In the genomic region with DNA sequence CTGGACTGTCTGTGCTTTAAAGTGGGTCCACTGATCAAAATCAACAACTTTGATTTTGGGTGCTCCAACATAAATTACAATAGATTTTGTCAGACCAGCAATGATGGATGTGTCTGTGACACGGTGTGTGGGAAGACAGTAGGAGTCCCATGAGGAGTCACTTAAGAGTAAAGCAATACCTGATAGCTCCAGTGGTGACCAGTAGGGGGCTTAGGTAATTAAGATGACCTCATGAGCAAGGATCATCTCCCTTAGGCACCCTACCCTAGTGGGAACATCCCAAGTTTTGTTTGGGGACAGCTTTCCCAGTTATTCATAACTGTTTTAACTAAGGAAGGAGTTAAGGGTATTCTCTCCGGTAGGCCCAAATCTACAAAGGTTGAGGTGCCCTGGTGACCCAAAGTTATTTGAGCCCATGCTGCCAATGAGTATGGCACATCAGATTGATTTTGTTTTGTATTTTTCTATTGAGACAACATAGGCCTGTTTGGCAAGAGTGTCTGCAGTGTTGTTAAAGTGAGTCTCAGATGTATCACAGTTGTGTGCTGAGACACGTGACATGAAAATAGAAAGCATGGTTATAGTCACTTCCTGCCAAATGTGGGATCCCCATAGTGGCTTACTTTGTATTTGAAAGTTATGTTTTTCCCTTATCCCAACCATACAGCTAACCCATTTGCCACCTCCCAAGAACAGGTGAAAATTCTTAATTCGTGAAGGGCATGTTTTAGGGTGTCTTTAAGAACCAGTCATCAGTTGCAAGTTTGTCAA, we compare ENCODE assay signal across 10 cellular contexts.
DNase-seq lines count a peak whose midpoint lies in the region; ATAC-seq and TF ChIP-seq lines count a peak whose summit lies in the region.
"Had no signal": no experiment of that assay in that cellular context is flagged by ENCODE, and none has a peak within 500 bp of the region (broad histone marks: within the 10 kb centered on the region; RNA-seq: fewer than 3 reads in every experiment).

No MANE protein-coding gene starts in this region.

- H2BK120ac ChIP-seq in trophoblast cell (ENCODE audit: insufficient read depth, low read length, poor library complexity) = no peak overlapping the region

- H3K4me2 ChIP-seq in trophoblast cell (ENCODE audit: low read length) = no peak overlapping the region

- no peak overlapping the region for H3K23ac ChIP-seq in trophoblast cell (ENCODE audit: low read length)

- WGBS in trophoblast cell (ENCODE audit: extremely low coverage, insufficient coverage, insufficient read length) = no CpG with 5 or more reads among the region's 4 CpGs

- no peak overlapping the region for H3K14ac ChIP-seq in trophoblast cell (ENCODE audit: low read length)

- H3K4me1 ChIP-seq in trophoblast cell (ENCODE audit: control insufficient read depth in 1 of 2, insufficient read depth in 2 of 2, low read length in 2 of 2) = no peaks in the 10 kb centered on the region
- H3K4me1 ChIP-seq in tibial artery = no peaks in the 10 kb centered on the region

- H2BK12ac ChIP-seq in trophoblast cell (ENCODE audit: low read length) = no peak overlapping the region

- ATAC-seq in GM18907 (IDR thresholded peaks at IDR 0.05; ENCODE audit: unreplicated experiment) = peak; percentile 72
- peak; percentile 68 for ATAC-seq in HG02610 (IDR thresholded peaks at IDR 0.05; ENCODE audit: unreplicated experiment)
- ATAC-seq in left lobe of liver = peak; percentile 61

- no peaks in the 10 kb centered on the region for H3K79me2 ChIP-seq in trophoblast cell (ENCODE audit: control insufficient read depth, insufficient read depth, low read length, poor library complexity)

- no peak overlapping the region for H2AK5ac ChIP-seq in trophoblast cell (ENCODE audit: low read length)

- peak; percentile 2; the same call in 1 of the 2 replicates for TF ChIP-seq CTCF in LNCaP clone FGC (IDR thresholded peaks at IDR 0.05; ENCODE audit: control insufficient read depth, extremely low read depth, insufficient read depth)
- TF ChIP-seq CTCF in tibial artery (IDR thresholded peaks at IDR 0.05) = no peak

- H3K9me3 ChIP-seq in trophoblast cell (ENCODE audit: insufficient read depth, low read depth, low read length) (no peaks in the 10 kb centered on the region), tibial artery (no peaks in the 10 kb centered on the region)

- H4K8ac ChIP-seq in trophoblast cell (ENCODE audit: low read depth, low read length) = no peak overlapping the region

- intact Hi-C loops in tibial artery (cut with DNase I; ENCODE audit: low total_unique reads) = no loop called here

- H2AFZ ChIP-seq in trophoblast cell (ENCODE audit: insufficient read depth, low read length, poor library complexity) = no peak overlapping the region

- no peaks in the 10 kb centered on the region for H3K36me3 ChIP-seq in trophoblast cell (ENCODE audit: control insufficient read depth in 1 of 2, insufficient read depth in 2 of 2, low read length in 2 of 2)
- H3K36me3 ChIP-seq in tibial artery = no peaks in the 10 kb centered on the region

- H3K18ac ChIP-seq in trophoblast cell (ENCODE audit: low read length) = no peak overlapping the region

- H3K79me1 ChIP-seq in trophoblast cell (ENCODE audit: low read length) = no peaks in the 10 kb centered on the region

- H3K9ac ChIP-seq in trophoblast cell (ENCODE audit: low read length) = no peak overlapping the region

- H3K27me3 ChIP-seq in trophoblast cell (ENCODE audit: insufficient read depth, low read length) (no peaks in the 10 kb centered on the region), tibial artery (no peaks in the 10 kb centered on the region)

- H3K4me3 ChIP-seq in LNCaP clone FGC (ENCODE audit: low read depth, low read length) (no peak overlapping the region), trophoblast cell (ENCODE audit: low read depth, low read length) (no peak overlapping the region), tibial artery (no peak overlapping the region)

- no peak overlapping the region for H4K91ac ChIP-seq in trophoblast cell (ENCODE audit: low read depth, low read length)

- H3K27ac ChIP-seq in trophoblast cell (ENCODE audit: low read depth, low read length) (no peak overlapping the region), tibial artery (no peak overlapping the region)

- DNase-seq in LNCaP clone FGC (ENCODE audit: low read depth) = no peak
- no peak for DNase-seq in left lobe of liver (ENCODE audit: low spot score)
- no peak for DNase-seq in HuH-7.5 (ENCODE audit: low spot score)
- DNase-seq in trophoblast cell = no peak
- DNase-seq in tibial artery = no peak
- DNase-seq in inferior parietal cortex (ENCODE audit: extremely low spot score) = no peak
- DNase-seq: amniotic stem cell; stimulated activated CD4-positive, alpha-beta T cell treated with anti-CD3 and anti-CD28 coated beads, Interleukin-2, amount 100 ng/mL, for 48 hours had no signal

- no peak overlapping the region for H2BK5ac ChIP-seq in trophoblast cell (ENCODE audit: low read depth, low read length, poor library complexity)

- H4K12ac ChIP-seq in trophoblast cell (ENCODE audit: low read depth, low read length) = no peak overlapping the region

- no peak overlapping the region for H3K4ac ChIP-seq in trophoblast cell (ENCODE audit: low read depth, low read length)
